In the genomic region with DNA sequence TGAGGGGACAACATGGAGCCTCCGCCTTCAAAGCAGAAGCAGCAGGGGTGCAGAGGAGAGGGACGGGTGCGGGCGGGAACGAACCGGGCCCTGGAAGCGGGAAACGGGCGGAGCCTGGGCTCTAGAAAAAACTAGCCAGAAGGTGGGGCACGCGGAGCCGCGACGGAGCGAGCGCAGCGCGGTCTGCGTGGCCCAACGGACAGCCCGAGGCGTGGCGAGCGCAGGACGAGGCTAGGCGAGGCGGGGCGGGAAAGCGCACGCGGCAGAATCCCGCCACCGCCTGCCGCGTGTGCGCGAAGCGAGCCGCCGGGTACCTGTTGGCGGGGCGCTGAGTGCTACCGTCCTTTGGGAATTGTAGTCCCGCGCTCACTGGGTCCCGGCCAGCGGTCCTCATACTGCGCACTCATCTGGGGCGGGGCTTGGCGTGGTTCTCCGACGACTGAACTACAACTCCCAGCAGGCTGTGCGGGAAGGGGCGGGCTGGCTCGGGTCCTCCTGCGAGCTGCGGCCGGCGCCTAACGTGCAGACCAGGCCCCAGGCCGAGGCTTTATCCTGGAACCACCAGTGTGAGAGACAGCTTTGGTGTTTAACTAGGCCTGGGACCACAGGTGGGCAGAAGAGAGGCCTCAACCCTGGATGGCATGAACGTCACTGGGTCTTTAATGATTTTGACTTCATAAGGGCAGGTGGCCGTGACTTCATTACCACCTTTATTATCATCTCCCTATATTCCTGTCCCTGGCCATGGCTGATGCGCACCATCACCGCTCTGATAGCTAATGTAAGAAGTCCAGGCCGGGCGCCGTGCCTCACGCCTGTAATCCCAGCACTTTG, we compare ENCODE assay signal across 8 cellular contexts. TPM values are rescaled to one million over a fixed set of nuclear protein-coding genes. Genes with fewer than 3 reads are reported as not detected.
DNase-seq lines count a peak whose midpoint lies in the region; ATAC-seq and TF ChIP-seq lines count a peak whose summit lies in the region.

ATL3 (minus strand) TSS at position 55 of the 834 bp plus-strand sequence; CDS start at position 14, 41 bp downstream.

- peak within 1 kb of the TSS; percentile 79 to 81 for H3K27ac Mint-ChIP-seq in natural killer cell

- peak; percentile 94 to 96 (median 95) for ATAC-seq in natural killer cell

- DNase-seq in Daoy (ENCODE audit: low read depth) (peak; percentile 97), GOT3 (lab: John Stamatoyannopoulos, UW) (peak; percentile 82), LHCN-M2 (ENCODE audit: low read depth) (peak; percentile 93), RWPE1 (ENCODE audit: low spot score) (peak; percentile 94), fibroblast of peridontal ligament (ENCODE audit: extremely low read depth) (peak; percentile 90), natural killer cell (peak; percentile 89)
- peak; percentile 96 for DNase-seq in activated T-helper 9 cell treated with anti-CD3 and anti-CD28 coated beads, Interleukin-2, amount 50 U/mL, for 16 hours (ENCODE audit: low read depth)
- DNase-seq in stimulated activated naive CD4-positive, alpha-beta T cell (lab: John Stamatoyannopoulos, UW), result peak; percentile 80 to 93 (median 90)

- H3K9me3 Mint-ChIP-seq in natural killer cell, result no peaks in the 10 kb centered on the region

- intact Hi-C loops in natural killer cell (cut with micrococcal nuclease), result loop anchor here (1.0 kb wide), 1 partner anchor 10 kb away; the partner anchor contains the start of gene RTN3

- peaks cover 14 to 24% of the 10 kb centered on the region in 2 donors for H3K4me1 Mint-ChIP-seq in natural killer cell

- POLR2A ChIA-PET in RWPE1 (lab: Yijun Ruan, JAX; ENCODE audit: low non-redundant PET), result no interaction called here

- peak within 1 kb of the TSS; percentile 98 for H3K27ac ChIP-seq in RWPE1

- TF ChIP-seq CTCF in RWPE1 (conservative IDR thresholded peaks at IDR 0.05; ENCODE audit: low read depth) (no peak), natural killer cell (IDR thresholded peaks at IDR 0.05) (no peak)

- CTCF ChIA-PET in RWPE1 (lab: Yijun Ruan, JAX), result interaction anchor here (0.6 to 1.4 kb wide), 6 partner anchors 8 to 189 kb away, joined by 3 to 6 read pairs (median 3); no protein-coding TSS in a partner anchor

- peak within 1 kb of the TSS; percentile 91 for H3K4me3 Mint-ChIP-seq in natural killer cell

- H3K36me3 Mint-ChIP-seq in natural killer cell, result no peaks in the 10 kb centered on the region

- no peaks in the 10 kb centered on the region for H3K27me3 Mint-ChIP-seq in natural killer cell (ENCODE audit: low read depth in 2 of 2)

RNA-seq across cellular contexts. Expression of gene ATL3, which starts in this region (rescaled TPM):
- total RNA-seq in Daoy (2014; rRNA removed; shearing (Covaris generic)), result 36.3 and 44.4 TPM in 2 replicates
- total RNA-seq in LHCN-M2 (2014; rRNA removed), result 104 and 119 TPM in 2 replicates
- polyA plus RNA-seq in LHCN-M2 (2012), result 25.9 TPM
- 10 to 100 TPM; 35.7 to 46.8 (median 41.6) TPM for total RNA-seq in natural killer cell

Comparison
In these comparisons a context has a peak if more than half of its experiments do, and no peak if none do; other contexts are left out.
1. Peak in every context shown above with its lines: DNase-seq, ATAC-seq and H3K27ac ChIP-seq.